In genomic region chr5:2895196-2895595, GRCh38 we compare ENCODE assay signal across 21 cellular contexts.
DNase-seq lines count a peak whose midpoint lies in the region; ATAC-seq and TF ChIP-seq lines count a peak whose summit lies in the region.
"Had no signal": no experiment of that assay in that cellular context is flagged by ENCODE, and none has a peak within 500 bp of the region (broad histone marks: within the 10 kb centered on the region; RNA-seq: fewer than 3 reads in every experiment).

No MANE protein-coding gene starts in this region.

- no peak overlapping the region for H3K4me3 Mint-ChIP-seq in H9
- H3K4me3 Mint-ChIP-seq in endodermal cell: no peak overlapping the region
- H3K4me3 Mint-ChIP-seq: B cell, CD14-positive monocyte, GM23338, IgD-negative memory B cell had no signal

- H3K27me3 ChIP-seq in H9 (ENCODE audit: insufficient read depth, low read length): no peaks in the 10 kb centered on the region
- H3K27me3 ChIP-seq in endodermal cell (ENCODE audit: control insufficient read depth, insufficient read depth, low read length, poor library complexity, severe bottlenecking): no peaks in the 10 kb centered on the region
- H3K27me3 ChIP-seq in osteoblast (ENCODE audit: insufficient read depth, low read length): no peaks in the 10 kb centered on the region
- no peaks in the 10 kb centered on the region for H3K27me3 ChIP-seq in upper lobe of right lung
- H3K27me3 ChIP-seq: SJSA1 had no signal

- no peaks in the 10 kb centered on the region for H3K79me1 ChIP-seq in H9 (ENCODE audit: insufficient read depth, low read depth, low read length, poor library complexity, severe bottlenecking)

- H2BK15ac ChIP-seq in H9 (ENCODE audit: low read depth, low read length): no peak overlapping the region

- no peak overlapping the region for H3K23ac ChIP-seq in H9 (ENCODE audit: insufficient read length, low read depth, low read length)

- H3K9ac ChIP-seq in H9 (ENCODE audit: extremely low read depth, insufficient read length, low read length) (no peak overlapping the region), endodermal cell (ENCODE audit: extremely low read depth, low read length, poor library complexity, severe bottlenecking) (no peak overlapping the region)

- no peak for TF ChIP-seq CTCF in H9 (conservative IDR thresholded peaks at IDR 0.05)
- TF ChIP-seq CTCF in endodermal cell (conservative IDR thresholded peaks at IDR 0.05): no peak
- TF ChIP-seq CTCF in osteoblast (IDR thresholded peaks at IDR 0.05; ENCODE audit: extremely low read depth, low read depth, low read length): no peak
- TF ChIP-seq CTCF in upper lobe of right lung (IDR thresholded peaks at IDR 0.05): no peak

- no peak for ATAC-seq in upper lobe of right lung
- no peak for ATAC-seq in HG02840 (IDR thresholded peaks at IDR 0.05; ENCODE audit: low FRiP score, unreplicated experiment)
- ATAC-seq in HG02981 (IDR thresholded peaks at IDR 0.05; ENCODE audit: unreplicated experiment): no peak
- ATAC-seq: A549, GM23338, HCT116, Right ventricle myocardium inferior had no signal

- no peak overlapping the region for H4K5ac ChIP-seq in H9 (ENCODE audit: insufficient read length, low read depth, low read length)

- no peak overlapping the region for H3K4me3 ChIP-seq in endodermal cell (ENCODE audit: low read length)
- no peak overlapping the region for H3K4me3 ChIP-seq in osteoblast (ENCODE audit: insufficient read depth, low read length)
- no peak overlapping the region for H3K4me3 ChIP-seq in upper lobe of right lung
- H3K4me3 ChIP-seq: A549, GM23338, SJSA1 had no signal

- H3K9me3 Mint-ChIP-seq in H9: no peaks in the 10 kb centered on the region
- H3K9me3 Mint-ChIP-seq in endodermal cell: no peaks in the 10 kb centered on the region
- H3K9me3 Mint-ChIP-seq: GM23338 had no signal

- H3K4me1 ChIP-seq in H9 (ENCODE audit: insufficient read depth, low read length) (no peaks in the 10 kb centered on the region), endodermal cell (ENCODE audit: control insufficient read depth, insufficient read depth, low read length) (no peaks in the 10 kb centered on the region), osteoblast (ENCODE audit: insufficient read depth, low read length) (no peaks in the 10 kb centered on the region), upper lobe of right lung (no peaks in the 10 kb centered on the region)
- H3K4me1 ChIP-seq: A549, SJSA1 had no signal

- intact Hi-C loops in upper lobe of right lung (cut with DNase I): no loop called here

- H3K23me2 ChIP-seq in H9 (ENCODE audit: insufficient read length, low read depth, low read length, poor library complexity, severe bottlenecking): no peaks in the 10 kb centered on the region

- no peak overlapping the region for H3K56ac ChIP-seq in H9 (ENCODE audit: insufficient read length, low read depth, low read length)

- no peak overlapping the region for H2BK120ac ChIP-seq in H9 (ENCODE audit: low read depth, low read length, poor library complexity, severe bottlenecking)

- no peak overlapping the region for H4K91ac ChIP-seq in H9 (ENCODE audit: insufficient read length, low read depth, low read length)

- no CpG with 5 or more reads among the region's 9 CpGs for WGBS in H9 (ENCODE audit: extremely low coverage, insufficient read length, low lambda C conversion rate)
- WGBS in endodermal cell (ENCODE audit: insufficient coverage in 1 of 2, insufficient read length in 1 of 2), 2 experiments: 89 to 94% methylated on average over 2 to 9 of the region's 9 CpGs

- H4K8ac ChIP-seq in H9 (replicated peaks; ENCODE audit: insufficient read length, low read depth, low read length): no peak overlapping the region

- H2BK5ac ChIP-seq in H9 (ENCODE audit: insufficient read length, low read length): no peak overlapping the region

- H3K27ac Mint-ChIP-seq in H9 (no peak overlapping the region; a peak in 1 of 7 replicates), endodermal cell (no peak overlapping the region)
- H3K27ac Mint-ChIP-seq: B cell, CD14-positive monocyte, GM23338, IgD-negative memory B cell had no signal

- DNase-seq in H9 (peak; percentile 12), endodermal cell (peak; percentile 28), osteoblast (ENCODE audit: insufficient read length, low spot score, missing footprints) (peak; percentile 62), upper lobe of right lung (peak; percentile 51), A172 (ENCODE audit: low spot score) (no peak)
- DNase-seq: NCI-H1105, NCI-H146, NCI-H2029, NCI-H2171, NCI-H345, NCI-H524 treated with DMSO at 0.1 percent for 48 hours had no signal

- no peak overlapping the region for H2AK5ac ChIP-seq in H9 (ENCODE audit: insufficient read length, low read length)

- no peak overlapping the region for H3T11ph ChIP-seq in H9 (ENCODE audit: low read length)

- H3K4ac ChIP-seq in H9 (ENCODE audit: low read depth, low read length): no peak overlapping the region

- no peaks in the 10 kb centered on the region for H3K36me3 ChIP-seq in endodermal cell (ENCODE audit: control insufficient read depth, insufficient read depth, low read length)
- no peaks in the 10 kb centered on the region for H3K36me3 ChIP-seq in osteoblast (ENCODE audit: insufficient read depth, low read length)
- no peaks in the 10 kb centered on the region for H3K36me3 ChIP-seq in upper lobe of right lung
- H3K36me3 ChIP-seq: SJSA1 had no signal

- H3K9me3 ChIP-seq in H9 (ENCODE audit: control insufficient read depth, low read depth, low read length) (no peaks in the 10 kb centered on the region), endodermal cell (ENCODE audit: control insufficient read depth, low read length) (no peaks in the 10 kb centered on the region), osteoblast (ENCODE audit: low read depth, low read length) (no peaks in the 10 kb centered on the region), upper lobe of right lung (no peaks in the 10 kb centered on the region)
- H3K9me3 ChIP-seq: A549 had no signal

- peaks cover 7% of the 10 kb centered on the region in 2 experiments for H3K4me1 Mint-ChIP-seq in H9
- H3K4me1 Mint-ChIP-seq in endodermal cell: no peaks in the 10 kb centered on the region
- H3K4me1 Mint-ChIP-seq: B cell, CD14-positive monocyte, GM23338, IgD-negative memory B cell had no signal

- H3K27me3 Mint-ChIP-seq in H9 (ENCODE audit: low read depth) (no peaks in the 10 kb centered on the region; the same call in 1 of the 2 replicates), endodermal cell (ENCODE audit: insufficient read depth) (no peaks in the 10 kb centered on the region)
- H3K27me3 Mint-ChIP-seq: B cell, IgD-negative memory B cell had no signal

- no peak overlapping the region for H3K18ac ChIP-seq in H9 (ENCODE audit: insufficient read length, low read depth, low read length)

- H3K27ac ChIP-seq in H9 (ENCODE audit: insufficient read length, low read depth, low read length): no peak overlapping the region
- no peak overlapping the region for H3K27ac ChIP-seq in endodermal cell (ENCODE audit: low read depth, low read length)
- H3K27ac ChIP-seq in osteoblast (ENCODE audit: low read depth, low read length): no peak overlapping the region
- no peak overlapping the region for H3K27ac ChIP-seq in upper lobe of right lung
- H3K27ac ChIP-seq: A549, SJSA1 had no signal

- no peaks in the 10 kb centered on the region for H3K79me2 ChIP-seq in H9 (ENCODE audit: insufficient read depth, low read length)
- H3K79me2 ChIP-seq in osteoblast (ENCODE audit: insufficient read depth, low read length): no peaks in the 10 kb centered on the region

- no peak overlapping the region for H2AFZ ChIP-seq in H9 (ENCODE audit: low read length)
- H2AFZ ChIP-seq in osteoblast (ENCODE audit: low read length): no peak overlapping the region
- H2AFZ ChIP-seq: GM23338 had no signal

- H3K14ac ChIP-seq in H9 (ENCODE audit: insufficient read depth, low read length): no peak overlapping the region

- H4K20me1 ChIP-seq in H9 (ENCODE audit: control insufficient read depth, insufficient read depth, insufficient read length) (no peaks in the 10 kb centered on the region), osteoblast (ENCODE audit: insufficient read depth, low read length) (no peaks in the 10 kb centered on the region)

- H2BK20ac ChIP-seq in H9 (ENCODE audit: low read depth, low read length, poor library complexity, severe bottlenecking): no peak overlapping the region

- H3K36me3 Mint-ChIP-seq in H9 (ENCODE audit: insufficient read depth in 1 of 3, low read depth in 3 of 3) (no peaks in the 10 kb centered on the region), endodermal cell (ENCODE audit: low read depth) (no peaks in the 10 kb centered on the region)
- H3K36me3 Mint-ChIP-seq: CD14-positive monocyte, IgD-negative memory B cell had no signal

- no peak overlapping the region for H2BK12ac ChIP-seq in H9 (ENCODE audit: insufficient read length, low read depth, low read length)

- no peak overlapping the region for H3K4me2 ChIP-seq in H9 (ENCODE audit: insufficient read depth, insufficient read length, low read length)
- no peak overlapping the region for H3K4me2 ChIP-seq in osteoblast (ENCODE audit: insufficient read depth, low read length)
- H3K4me2 ChIP-seq: A549, GM23338 had no signal
